In the genomic region with DNA sequence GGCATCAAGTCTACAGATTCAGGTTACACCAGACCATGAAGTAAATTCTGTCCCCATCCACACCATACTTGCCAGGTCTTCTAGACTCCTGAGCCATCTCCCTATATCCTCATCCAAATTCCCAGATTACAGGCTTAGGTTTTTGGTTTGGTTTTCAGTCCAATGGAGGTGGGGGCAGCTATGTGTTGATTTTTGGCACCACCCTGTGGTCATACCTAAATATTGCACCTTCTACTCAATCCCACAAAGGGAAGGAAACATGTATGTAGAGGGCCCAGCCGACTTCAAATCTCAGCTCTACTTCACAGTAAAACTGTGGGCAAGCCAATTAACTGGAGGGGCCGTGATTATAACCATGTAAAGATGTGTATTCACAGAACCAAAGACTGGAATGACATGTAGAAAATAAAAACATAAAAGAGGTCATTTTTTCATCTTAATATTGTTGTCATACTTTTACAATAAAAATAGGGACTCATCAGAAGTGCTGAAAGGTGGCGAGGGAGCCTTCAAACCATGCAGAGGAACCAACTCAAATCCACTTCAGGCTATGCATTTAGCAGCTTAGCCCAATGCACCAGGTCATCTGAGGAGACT, we compare ENCODE assay signal across 8 cellular contexts. TPM values are rescaled to one million over a fixed set of nuclear protein-coding genes. Genes with fewer than 3 reads are reported as not detected.
DNase-seq lines count a peak whose midpoint lies in the region; FAIRE-seq and TF ChIP-seq lines count a peak whose summit lies in the region.

No MANE protein-coding gene starts in this region.

- peaks cover 5% of the 10 kb centered on the region for H3K4me1 Mint-ChIP-seq in MCF 10A (ENCODE audit: insufficient read depth, unreplicated experiment)

- H3K9me3 ChIP-seq in keratinocyte (ENCODE audit: control insufficient read depth, low read depth, low read length): no peaks in the 10 kb centered on the region

- H3K27ac ChIP-seq in keratinocyte (ENCODE audit: control insufficient read depth, insufficient read depth, low read length): no peak overlapping the region

- H2AFZ ChIP-seq in keratinocyte (ENCODE audit: control insufficient read depth, low read length): no peak overlapping the region

- no peak overlapping the region for H3K4me3 ChIP-seq in keratinocyte (ENCODE audit: control insufficient read depth in 2 of 3, extremely low read depth in 1 of 3, insufficient read depth in 2 of 3, low read depth in 1 of 3, low read length in 3 of 3)

- CTCF ChIA-PET in MCF 10A (lab: Yijun Ruan, JAX): interaction anchor here (0.6 to 4.4 kb wide), 15 partner anchors 9 to 862 kb away, joined by 3 to 50 read pairs (median 3); no protein-coding TSS in a partner anchor

- peaks cover 11% of the 10 kb centered on the region for H4K20me1 ChIP-seq in keratinocyte (ENCODE audit: control insufficient read depth, extremely low read depth, insufficient read depth, low read length)

- H3K9me3 Mint-ChIP-seq in MCF 10A (ENCODE audit: unreplicated experiment): no peaks in the 10 kb centered on the region

- POLR2A ChIA-PET in MCF 10A (lab: Yijun Ruan, JAX): interaction anchor here (0.7 to 2.1 kb wide), 5 partner anchors 14 to 861 kb away, joined by 3 to 10 read pairs (median 4); partner anchors contain the start of gene ERCC6

- BruUV-seq in MCF 10A (replicated peaks; lab: Mats Ljungman, UMichigan): no TSS peak

- intact Hi-C loops in MCF 10A (cut with micrococcal nuclease): loop anchor here (2.0 to 10.0 kb wide), 3 partner anchors 860 to 1154 kb away; no protein-coding TSS in a partner anchor

- no peak overlapping the region for H3K9ac ChIP-seq in keratinocyte (ENCODE audit: control insufficient read depth, extremely low read depth, insufficient read depth, low read length)

- peaks cover 31 to 50% of the 10 kb centered on the region in 2 experiments for H3K36me3 ChIP-seq in keratinocyte (ENCODE audit: control insufficient read depth in 2 of 2, extremely low read depth in 1 of 2, insufficient read depth in 2 of 2, low read length in 2 of 2)

- peaks cover 85% of the 10 kb centered on the region for H3K79me2 ChIP-seq in keratinocyte (ENCODE audit: control insufficient read depth, insufficient read depth, low read length)

- H3K27ac Mint-ChIP-seq in MCF 10A (ENCODE audit: low read depth, unreplicated experiment): no peak overlapping the region

- no peaks in the 10 kb centered on the region for H3K27me3 ChIP-seq in keratinocyte (ENCODE audit: control insufficient read depth, extremely low read depth, insufficient read depth, low read length)

- H3K4me3 Mint-ChIP-seq in MCF 10A (ENCODE audit: unreplicated experiment): no peak overlapping the region

- DNase-seq in NCI-H2029 treated with DMSO at 0.1 percent for 48 hours (lab: John Stamatoyannopoulos, UW) (peak; percentile 21), NCI-H2029 (lab: John Stamatoyannopoulos, UW) (no peak), H54 (ENCODE audit: insufficient read length, low spot score) (peak; percentile 23), NCI-H748 treated with DMSO at 0.1 percent for 48 hours (lab: John Stamatoyannopoulos, UW) (peak; percentile 26), MCF 10A (ENCODE audit: unreplicated experiment) (peak; percentile 60), keratinocyte (ENCODE audit: low read depth, low spot score) (no peak), superior temporal gyrus (ENCODE audit: extremely low spot score) (peak; percentile 76)
- no peak for DNase-seq in effector CD4-positive, alpha-beta T cell

- peaks cover 79% of the 10 kb centered on the region for H3K36me3 Mint-ChIP-seq in MCF 10A (ENCODE audit: insufficient read depth, unreplicated experiment)

- no peaks in the 10 kb centered on the region for H3K4me1 ChIP-seq in keratinocyte (ENCODE audit: control insufficient read depth, extremely low read depth, insufficient read depth, low read length)

- peak; percentile 66 for TF ChIP-seq CTCF in MCF 10A (IDR thresholded peaks at IDR 0.05; ENCODE audit: unreplicated experiment)
- TF ChIP-seq CTCF in keratinocyte (optimal IDR thresholded peaks at IDR 0.05 in 1 of 3, IDR thresholded peaks at IDR 0.05 in 1 of 3, conservative IDR thresholded peaks at IDR 0.05 in 1 of 3; ENCODE audit: extremely low read depth in 1 of 3, insufficient read depth in 2 of 3, low read length in 3 of 3): peak; percentile 60 to 65 (median 64)

- no peak for TF ChIP-seq POLR2A in H54 (IDR thresholded peaks at IDR 0.05; ENCODE audit: low read depth, low read length)

- H3K9me1 ChIP-seq in keratinocyte (ENCODE audit: control insufficient read depth, extremely low read depth, insufficient read depth, low read length): no peaks in the 10 kb centered on the region

- FAIRE-seq in H54 (lab: Jason Lieb, UNC) (no peak), keratinocyte (lab: Jason Lieb, UNC) (peak; percentile 69)

- dilution Hi-C loops in keratinocyte (cut with MboI; ENCODE audit: extremely low pct_ligation_motif_present, low sequenced_read_pairs): no loop called here

- no peak overlapping the region for H3K4me2 ChIP-seq in keratinocyte (ENCODE audit: control insufficient read depth, extremely low read depth, insufficient read depth, low read depth, low read length)

- no peaks in the 10 kb centered on the region for H3K27me3 Mint-ChIP-seq in MCF 10A (ENCODE audit: insufficient read depth, unreplicated experiment)

RNA-seq across cellular contexts. Expression of gene ERCC6, which starts 19.8 kb away (rescaled TPM):
- total RNA-seq in MCF 10A (2022): 54.0 and 64.4 TPM in 2 replicates
- polyA plus RNA-seq in keratinocyte: 27.3 to 36.8 TPM (median 31.0 TPM) in 3 replicates
- polyA plus RNA-seq in keratinocyte (2011; ENCODE audit: low read depth): 46.8 TPM
- 17.0 and 31.9 TPM in 2 replicates for polyA plus RNA-seq in keratinocyte (2011; cell fraction: cytosol; rRNA removed)
- 55.7 and 58.5 TPM in 2 replicates for polyA plus RNA-seq in keratinocyte (2011; cell fraction: nucleus; rRNA removed)
- 24.3 and 25.9 TPM in 2 replicates for polyA plus RNA-seq in keratinocyte (2012; ENCODE audit: low replicate concordance)
- polyA minus RNA-seq in keratinocyte: 97.6 to 151 TPM (median 131 TPM) in 3 replicates
- polyA minus RNA-seq in keratinocyte (2011; cell fraction: cytosol; rRNA and poly(A)+ RNA removed): 35.7 TPM
- 65.8 and 114 TPM in 2 replicates for polyA minus RNA-seq in keratinocyte (2011; cell fraction: nucleus; rRNA and poly(A)+ RNA removed)

Comparison
In these comparisons a context has a peak if more than half of its experiments do, and no peak if none do; other contexts are left out.
1. DNase-seq: peak in NCI-H2029 treated with DMSO at 0.1 percent for 48 hours (single experiment), H54 (single experiment), NCI-H748 treated with DMSO at 0.1 percent for 48 hours (single experiment), MCF 10A (single experiment) and superior temporal gyrus (single experiment); none in NCI-H2029 (single experiment), keratinocyte (single experiment) and effector CD4-positive, alpha-beta T cell (single experiment).